ENCODE assay signal across 13 cellular contexts in the genomic region with DNA sequence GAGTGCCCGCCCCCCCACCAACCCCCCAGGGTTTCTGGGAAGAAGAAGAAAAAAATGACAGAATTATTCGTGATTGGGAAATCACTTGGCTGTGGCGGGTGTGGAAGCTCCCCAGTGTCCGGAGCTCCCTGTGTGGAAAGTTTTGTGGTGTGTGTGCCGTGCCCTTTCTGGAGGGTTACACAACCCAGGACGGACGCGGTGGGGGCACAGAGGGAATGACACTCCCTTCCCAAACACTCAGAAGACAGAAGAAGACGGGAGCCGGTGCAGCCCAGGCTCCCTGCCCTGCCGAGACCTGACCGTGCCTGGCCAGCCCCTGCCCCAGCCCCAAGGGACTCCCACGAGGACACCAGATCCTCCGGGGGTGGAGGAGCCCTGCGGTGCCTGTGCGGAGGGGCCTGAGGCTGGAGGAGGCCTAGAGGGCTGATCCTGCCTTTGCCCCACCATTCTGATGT. TPM values are rescaled to one million over a fixed set of nuclear protein-coding genes. Genes with fewer than 3 reads are reported as not detected.
DNase-seq lines count a peak whose midpoint lies in the region; ATAC-seq and TF ChIP-seq lines count a peak whose summit lies in the region.
"Had no signal": no experiment of that assay in that cellular context is flagged by ENCODE, and none has a peak within 500 bp of the region (broad histone marks: within the 10 kb centered on the region; RNA-seq: fewer than 3 reads in every experiment).

No MANE protein-coding gene starts in this region.

- H3K36me3 Mint-ChIP-seq in stimulated activated effector memory CD8-positive, alpha-beta T cell treated with anti-CD3 and anti-CD28 coated beads, Interleukin-12 subunit alpha, Interleukin-12 subunit beta, amount 100 ng/mL, for 72 hours = no peaks in the 10 kb centered on the region
- H3K36me3 Mint-ChIP-seq: activated naive CD4-positive, alpha-beta T cell treated with anti-CD3 and anti-CD28 coated beads, Interleukin-2, amount 10 ng/mL, durations not matched to agents 7 days and 5 days had no signal

- DNase-seq in H7 = peak; percentile 69
- DNase-seq in brain microvascular endothelial cell = peak; percentile 24
- peak; percentile 88 for DNase-seq in iris pigment epithelial cell (ENCODE audit: low read depth)
- peak; percentile 87 for DNase-seq in stromal cell of bone marrow (ENCODE audit: low read depth)
- DNase-seq in stimulated activated CD4-positive, alpha-beta T cell treated with anti-CD3 and anti-CD28 coated beads, Interleukin-1b, Interleukin-23, amount 100 ng/mL, for 48 hours = no peak
- no peak for DNase-seq in stimulated activated effector memory CD8-positive, alpha-beta T cell treated with anti-CD3 and anti-CD28 coated beads, Interleukin-12 subunit alpha, Interleukin-12 subunit beta, amount 100 ng/mL, for 72 hours (ENCODE audit: low spot score in 2 of 2)
- no peak for DNase-seq in effector CD4-positive, alpha-beta T cell
- DNase-seq: activated naive CD4-positive, alpha-beta T cell treated with anti-CD3 and anti-CD28 coated beads, Interleukin-2, amount 10 ng/mL, durations not matched to agents 7 days and 5 days; NCI-H2029; T1000 had no signal

- no peak for ATAC-seq in stimulated activated effector memory CD8-positive, alpha-beta T cell treated with anti-CD3 and anti-CD28 coated beads, Interleukin-12 subunit alpha, Interleukin-12 subunit beta, amount 100 ng/mL, for 72 hours
- no peak for ATAC-seq in GM21529 (IDR thresholded peaks at IDR 0.05; ENCODE audit: unreplicated experiment)

- H3K27me3 ChIP-seq in H7 (ENCODE audit: control insufficient read depth, insufficient read depth, low read length) = no peaks in the 10 kb centered on the region
- H3K27me3 ChIP-seq in brain microvascular endothelial cell (replicated peaks) = no peaks in the 10 kb centered on the region

- H3K4me1 Mint-ChIP-seq in stimulated activated effector memory CD8-positive, alpha-beta T cell treated with anti-CD3 and anti-CD28 coated beads, Interleukin-12 subunit alpha, Interleukin-12 subunit beta, amount 100 ng/mL, for 72 hours = peaks cover 6% of the 10 kb centered on the region
- H3K4me1 Mint-ChIP-seq: activated naive CD4-positive, alpha-beta T cell treated with anti-CD3 and anti-CD28 coated beads, Interleukin-2, amount 10 ng/mL, durations not matched to agents 7 days and 5 days had no signal

- H3K4me3 Mint-ChIP-seq in stimulated activated effector memory CD8-positive, alpha-beta T cell treated with anti-CD3 and anti-CD28 coated beads, Interleukin-12 subunit alpha, Interleukin-12 subunit beta, amount 100 ng/mL, for 72 hours = no peak overlapping the region
- H3K4me3 Mint-ChIP-seq: activated naive CD4-positive, alpha-beta T cell treated with anti-CD3 and anti-CD28 coated beads, Interleukin-2, amount 10 ng/mL, durations not matched to agents 7 days and 5 days; stimulated activated naive CD8-positive, alpha-beta T cell treated with anti-CD3 and anti-CD28 coated beads, Interleukin-15, Interleukin-2, amounts not matched to agents 100 ng/mL and 50 ng/mL, for 24 hours had no signal

- H3K36me3 ChIP-seq in H7 (replicated peaks; ENCODE audit: control insufficient read depth, insufficient read depth, low read length) = no peaks in the 10 kb centered on the region
- no peaks in the 10 kb centered on the region for H3K36me3 ChIP-seq in brain microvascular endothelial cell (replicated peaks)
- H3K36me3 ChIP-seq: prostate gland had no signal

- no peak overlapping the region for H3K27ac Mint-ChIP-seq in stimulated activated effector memory CD8-positive, alpha-beta T cell treated with anti-CD3 and anti-CD28 coated beads, Interleukin-12 subunit alpha, Interleukin-12 subunit beta, amount 100 ng/mL, for 72 hours
- H3K27ac Mint-ChIP-seq: activated naive CD4-positive, alpha-beta T cell treated with anti-CD3 and anti-CD28 coated beads, Interleukin-2, amount 10 ng/mL, durations not matched to agents 7 days and 5 days had no signal

- in situ Hi-C loops in brain microvascular endothelial cell (cut with HindIII; ENCODE audit: low pct_ligation_motif_present, low sequenced_read_pairs) = no loop called here

- peak overlapping the region; percentile 37 for H3K27ac ChIP-seq in brain microvascular endothelial cell
- H3K27ac ChIP-seq: prostate gland had no signal

- no peak for TF ChIP-seq CTCF in brain microvascular endothelial cell (IDR thresholded peaks at IDR 0.05; ENCODE audit: low read depth, low read length, missing control alignments)

- H3K4me3 ChIP-seq in H7 (ENCODE audit: insufficient read depth, low read depth, low read length) (no peak overlapping the region), brain microvascular endothelial cell (ENCODE audit: low read depth, low read length) (no peak overlapping the region)
- H3K4me3 ChIP-seq: prostate gland had no signal

- peaks cover 3% of the 10 kb centered on the region for H3K9me3 Mint-ChIP-seq in stimulated activated effector memory CD8-positive, alpha-beta T cell treated with anti-CD3 and anti-CD28 coated beads, Interleukin-12 subunit alpha, Interleukin-12 subunit beta, amount 100 ng/mL, for 72 hours

RNA-seq across cellular contexts. Expression of a gene that starts 33.0 kb away (rescaled TPM):
- total RNA-seq in H7 (2014; rRNA removed; shearing (Covaris generic)) = 5.5 and 8.0 TPM in 2 replicates

Comparison
In these comparisons a context has a peak if more than half of its experiments do, and no peak if none do; other contexts are left out.
1. DNase-seq: peak in H7 (single experiment), brain microvascular endothelial cell (single experiment), iris pigment epithelial cell (single experiment) and stromal cell of bone marrow (single experiment); none in stimulated activated CD4-positive, alpha-beta T cell treated with anti-CD3 and anti-CD28 coated beads, Interleukin-1b, Interleukin-23, amount 100 ng/mL, for 48 hours (single experiment), stimulated activated effector memory CD8-positive, alpha-beta T cell treated with anti-CD3 and anti-CD28 coated beads, Interleukin-12 subunit alpha, Interleukin-12 subunit beta, amount 100 ng/mL, for 72 hours (0 of 2) and effector CD4-positive, alpha-beta T cell (single experiment).